19 cellular contexts compared by ENCODE assay signal in the genomic region with DNA sequence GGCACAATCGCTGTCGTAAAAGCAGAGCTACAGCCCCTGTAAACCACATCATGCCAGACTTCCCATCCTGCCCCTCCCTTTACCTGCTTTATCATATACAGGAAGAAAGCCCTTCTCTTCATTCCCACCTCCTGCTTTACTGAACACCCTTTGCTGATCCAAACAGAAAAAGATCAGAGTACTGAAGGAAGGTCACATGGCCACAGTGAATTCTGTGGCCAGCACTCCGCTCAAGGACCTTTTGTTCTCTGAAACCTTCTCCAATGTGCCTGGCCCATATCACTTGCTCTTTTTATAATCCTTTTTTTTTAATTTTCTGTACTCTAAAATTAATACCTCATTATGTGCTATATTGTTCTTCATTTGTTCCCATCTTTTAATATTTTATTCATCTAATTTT.
"Had no signal": no experiment of that assay in that cellular context is flagged by ENCODE, and none has a peak within 500 bp of the region (broad histone marks: within the 10 kb centered on the region; RNA-seq: fewer than 3 reads in every experiment).

No MANE protein-coding gene starts in this region.

- ATAC-seq: activated CD8-positive, alpha-beta T cell treated with anti-CD3 and anti-CD28 coated beads for 36 hours; activated T-helper 17 cell treated with anti-CD3 and anti-CD28 coated beads, Interleukin-2, amount 50 U/mL, for 72 hours; gastroesophageal sphincter; heart right ventricle; natural killer cell treated with Interleukin-12 subunit alpha and Interleukin-12 subunit beta and Interleukin-15 and Interleukin-18, amount 100 ng/mL, for 72 hours; stimulated activated memory B cell treated with anti-CD40 and anti-IgM and Interleukin-4, amounts not matched to agents 10 μg/mL and 1 μg/mL and 100 μg/mL, for 72 hours had no signal

- H3K4me3 ChIP-seq: gastroesophageal sphincter, heart right ventricle, spleen, thyroid gland had no signal

- H3K4me1 ChIP-seq: heart right ventricle, parathyroid adenoma, spleen, thyroid gland had no signal

- DNase-seq: activated CD4-positive, alpha-beta T cell treated with anti-CD3 and anti-CD28 coated beads, Interleukin-2, amount 10 ng/mL, durations not matched to agents 24 days and 14 days; activated CD8-positive, alpha-beta T cell treated with anti-CD3 and anti-CD28 coated beads for 36 hours; activated naive CD4-positive, alpha-beta T cell treated with Interleukin-2 at 50 U/mL for 16 hours; activated T-cell treated with anti-CD3 and anti-CD28 coated beads, Interleukin-2, amount 50 U/mL, for 1 hour; brain microvascular endothelial cell; central memory CD4-positive, alpha-beta T cell; endodermal cell; heart right ventricle; spleen; stimulated activated CD4-positive, alpha-beta T cell treated with anti-CD3 and anti-CD28 coated beads, Interleukin-4, amount 100 ng/mL, for 4 hours; T1000; thyroid gland had no signal

- H3K36me3 ChIP-seq: brain microvascular endothelial cell, gastroesophageal sphincter, heart right ventricle, thyroid gland had no signal

- H3K9me3 ChIP-seq: gastroesophageal sphincter, heart right ventricle, spleen, thyroid gland had no signal

- H3K27me3 ChIP-seq: brain microvascular endothelial cell, dorsolateral prefrontal cortex, gastroesophageal sphincter, heart right ventricle, spleen, thyroid gland had no signal

- H3K27ac ChIP-seq: brain microvascular endothelial cell, epithelial cell of prostate, gastroesophageal sphincter, heart right ventricle, parathyroid adenoma, spleen, thyroid gland had no signal
